In the genomic region with DNA sequence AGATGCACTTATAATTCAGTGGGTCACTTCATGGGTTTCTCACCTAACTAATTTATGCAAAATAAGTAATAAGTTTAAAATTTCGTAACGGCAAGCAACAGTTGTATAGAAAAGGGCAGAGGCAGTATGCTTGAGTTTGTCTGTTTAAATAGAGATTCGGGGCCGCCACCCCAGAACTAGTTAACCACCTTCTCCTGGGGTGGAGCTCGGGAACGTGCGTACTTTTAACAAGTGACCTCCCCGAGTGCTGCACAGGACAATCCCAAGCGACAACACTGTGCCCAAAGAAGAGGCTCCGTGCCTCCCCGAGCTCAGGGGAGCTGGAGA, we compare ENCODE assay signal across 1 cellular context.
TF ChIP-seq lines count a peak whose summit lies in the region.

No MANE protein-coding gene starts in this region.

TF ChIP-seq in GM23338, 12 proteins besides CTCF, POLR2A, EP300 and RAD21 (continued from another document):
- TF ChIP-seq, protein P1, sequence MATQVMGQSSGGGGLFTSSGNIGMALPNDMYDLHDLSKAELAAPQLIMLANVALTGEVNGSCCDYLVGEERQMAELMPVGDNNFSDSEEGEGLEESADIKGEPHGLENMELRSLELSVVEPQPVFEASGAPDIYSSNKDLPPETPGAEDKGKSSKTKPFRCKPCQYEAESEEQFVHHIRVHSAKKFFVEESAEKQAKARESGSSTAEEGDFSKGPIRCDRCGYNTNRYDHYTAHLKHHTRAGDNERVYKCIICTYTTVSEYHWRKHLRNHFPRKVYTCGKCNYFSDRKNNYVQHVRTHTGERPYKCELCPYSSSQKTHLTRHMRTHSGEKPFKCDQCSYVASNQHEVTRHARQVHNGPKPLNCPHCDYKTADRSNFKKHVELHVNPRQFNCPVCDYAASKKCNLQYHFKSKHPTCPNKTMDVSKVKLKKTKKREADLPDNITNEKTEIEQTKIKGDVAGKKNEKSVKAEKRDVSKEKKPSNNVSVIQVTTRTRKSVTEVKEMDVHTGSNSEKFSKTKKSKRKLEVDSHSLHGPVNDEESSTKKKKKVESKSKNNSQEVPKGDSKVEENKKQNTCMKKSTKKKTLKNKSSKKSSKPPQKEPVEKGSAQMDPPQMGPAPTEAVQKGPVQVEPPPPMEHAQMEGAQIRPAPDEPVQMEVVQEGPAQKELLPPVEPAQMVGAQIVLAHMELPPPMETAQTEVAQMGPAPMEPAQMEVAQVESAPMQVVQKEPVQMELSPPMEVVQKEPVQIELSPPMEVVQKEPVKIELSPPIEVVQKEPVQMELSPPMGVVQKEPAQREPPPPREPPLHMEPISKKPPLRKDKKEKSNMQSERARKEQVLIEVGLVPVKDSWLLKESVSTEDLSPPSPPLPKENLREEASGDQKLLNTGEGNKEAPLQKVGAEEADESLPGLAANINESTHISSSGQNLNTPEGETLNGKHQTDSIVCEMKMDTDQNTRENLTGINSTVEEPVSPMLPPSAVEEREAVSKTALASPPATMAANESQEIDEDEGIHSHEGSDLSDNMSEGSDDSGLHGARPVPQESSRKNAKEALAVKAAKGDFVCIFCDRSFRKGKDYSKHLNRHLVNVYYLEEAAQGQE (IDR thresholded peaks at IDR 0.05; ENCODE audit: unreplicated experiment): no peak
- no peak for TF ChIP-seq STAT1 (IDR thresholded peaks at IDR 0.05; ENCODE audit: unreplicated experiment)
TF ChIP-seq in GM23338: peak in this region for 0.
